In the genomic region with DNA sequence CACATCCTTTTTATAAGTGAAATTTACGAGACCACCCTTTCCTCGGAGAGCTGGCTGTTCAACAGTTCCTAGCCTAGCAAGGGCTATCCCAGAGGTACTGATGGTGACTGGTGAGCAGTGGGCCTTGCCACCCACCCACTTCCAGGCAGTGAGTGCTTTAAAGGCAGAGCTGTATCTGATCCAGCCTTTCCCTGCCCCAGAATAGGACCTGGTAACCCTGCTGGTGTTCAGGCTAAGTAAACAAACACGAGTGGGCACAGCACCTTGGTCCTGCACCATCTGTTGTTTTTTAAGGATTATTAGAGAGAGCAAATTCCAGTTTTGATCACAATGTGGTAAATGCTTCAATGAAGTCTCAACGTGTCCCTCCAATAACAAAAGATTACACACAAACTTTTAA, we compare ENCODE assay signal across 2 cellular contexts.
TF ChIP-seq lines count a peak whose summit lies in the region.

No MANE protein-coding gene starts in this region.

TF ChIP-seq in liver, 16 proteins besides CTCF, POLR2A, EP300 and RAD21 (continued from another document):
- TF ChIP-seq, protein P1, sequence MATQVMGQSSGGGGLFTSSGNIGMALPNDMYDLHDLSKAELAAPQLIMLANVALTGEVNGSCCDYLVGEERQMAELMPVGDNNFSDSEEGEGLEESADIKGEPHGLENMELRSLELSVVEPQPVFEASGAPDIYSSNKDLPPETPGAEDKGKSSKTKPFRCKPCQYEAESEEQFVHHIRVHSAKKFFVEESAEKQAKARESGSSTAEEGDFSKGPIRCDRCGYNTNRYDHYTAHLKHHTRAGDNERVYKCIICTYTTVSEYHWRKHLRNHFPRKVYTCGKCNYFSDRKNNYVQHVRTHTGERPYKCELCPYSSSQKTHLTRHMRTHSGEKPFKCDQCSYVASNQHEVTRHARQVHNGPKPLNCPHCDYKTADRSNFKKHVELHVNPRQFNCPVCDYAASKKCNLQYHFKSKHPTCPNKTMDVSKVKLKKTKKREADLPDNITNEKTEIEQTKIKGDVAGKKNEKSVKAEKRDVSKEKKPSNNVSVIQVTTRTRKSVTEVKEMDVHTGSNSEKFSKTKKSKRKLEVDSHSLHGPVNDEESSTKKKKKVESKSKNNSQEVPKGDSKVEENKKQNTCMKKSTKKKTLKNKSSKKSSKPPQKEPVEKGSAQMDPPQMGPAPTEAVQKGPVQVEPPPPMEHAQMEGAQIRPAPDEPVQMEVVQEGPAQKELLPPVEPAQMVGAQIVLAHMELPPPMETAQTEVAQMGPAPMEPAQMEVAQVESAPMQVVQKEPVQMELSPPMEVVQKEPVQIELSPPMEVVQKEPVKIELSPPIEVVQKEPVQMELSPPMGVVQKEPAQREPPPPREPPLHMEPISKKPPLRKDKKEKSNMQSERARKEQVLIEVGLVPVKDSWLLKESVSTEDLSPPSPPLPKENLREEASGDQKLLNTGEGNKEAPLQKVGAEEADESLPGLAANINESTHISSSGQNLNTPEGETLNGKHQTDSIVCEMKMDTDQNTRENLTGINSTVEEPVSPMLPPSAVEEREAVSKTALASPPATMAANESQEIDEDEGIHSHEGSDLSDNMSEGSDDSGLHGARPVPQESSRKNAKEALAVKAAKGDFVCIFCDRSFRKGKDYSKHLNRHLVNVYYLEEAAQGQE (IDR thresholded peaks at IDR 0.05), result no peak

TF ChIP-seq in HepG2, 621 proteins besides CTCF, POLR2A, EP300 and RAD21 (continued from another document):
- TF ChIP-seq, protein P2, sequence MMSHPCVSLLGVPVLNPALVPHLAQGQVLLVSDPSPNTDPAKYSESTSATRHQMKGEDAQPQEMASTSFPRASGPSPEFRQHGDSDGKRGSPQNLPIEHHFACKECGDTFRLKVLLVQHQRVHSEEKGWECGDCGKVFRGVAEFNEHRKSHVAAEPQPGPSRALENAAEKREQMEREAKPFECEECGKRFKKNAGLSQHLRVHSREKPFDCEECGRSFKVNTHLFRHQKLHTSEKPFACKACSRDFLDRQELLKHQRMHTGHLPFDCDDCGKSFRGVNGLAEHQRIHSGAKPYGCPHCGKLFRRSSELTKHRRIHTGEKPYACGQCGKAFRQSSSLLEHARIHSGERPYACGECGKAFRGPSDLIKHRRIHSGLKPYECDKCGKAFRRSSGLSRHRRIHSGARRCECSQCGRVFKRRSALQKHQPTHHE (CRISPR knock-in tag; IDR thresholded peaks at IDR 0.05; ENCODE audit: borderline replicate concordance), result no peak
- TF ChIP-seq, protein P3, sequence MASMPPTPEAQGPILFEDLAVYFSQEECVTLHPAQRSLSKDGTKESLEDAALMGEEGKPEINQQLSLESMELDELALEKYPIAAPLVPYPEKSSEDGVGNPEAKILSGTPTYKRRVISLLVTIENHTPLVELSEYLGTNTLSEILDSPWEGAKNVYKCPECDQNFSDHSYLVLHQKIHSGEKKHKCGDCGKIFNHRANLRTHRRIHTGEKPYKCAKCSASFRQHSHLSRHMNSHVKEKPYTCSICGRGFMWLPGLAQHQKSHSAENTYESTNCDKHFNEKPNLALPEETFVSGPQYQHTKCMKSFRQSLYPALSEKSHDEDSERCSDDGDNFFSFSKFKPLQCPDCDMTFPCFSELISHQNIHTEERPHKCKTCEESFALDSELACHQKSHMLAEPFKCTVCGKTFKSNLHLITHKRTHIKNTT (CRISPR knock-in tag; IDR thresholded peaks at IDR 0.05), result no peak
- no peak for TF ChIP-seq ZNF317 (CRISPR knock-in tag; IDR thresholded peaks at IDR 0.05)
- TF ChIP-seq, protein P4, sequence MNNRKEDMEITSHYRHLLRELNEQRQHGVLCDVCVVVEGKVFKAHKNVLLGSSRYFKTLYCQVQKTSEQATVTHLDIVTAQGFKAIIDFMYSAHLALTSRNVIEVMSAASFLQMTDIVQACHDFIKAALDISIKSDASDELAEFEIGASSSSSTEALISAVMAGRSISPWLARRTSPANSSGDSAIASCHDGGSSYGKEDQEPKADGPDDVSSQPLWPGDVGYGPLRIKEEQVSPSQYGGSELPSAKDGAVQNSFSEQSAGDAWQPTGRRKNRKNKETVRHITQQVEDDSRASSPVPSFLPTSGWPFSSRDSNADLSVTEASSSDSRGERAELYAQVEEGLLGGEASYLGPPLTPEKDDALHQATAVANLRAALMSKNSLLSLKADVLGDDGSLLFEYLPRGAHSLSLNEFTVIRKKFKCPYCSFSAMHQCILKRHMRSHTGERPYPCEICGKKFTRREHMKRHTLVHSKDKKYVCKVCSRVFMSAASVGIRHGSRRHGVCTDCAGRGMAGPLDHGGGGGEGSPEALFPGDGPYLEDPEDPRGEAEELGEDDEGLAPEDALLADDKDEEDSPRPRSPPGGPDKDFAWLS (CRISPR knock-in tag; IDR thresholded peaks at IDR 0.05; ENCODE audit: borderline replicate concordance), result no peak
- TF ChIP-seq ZNF207 (IDR thresholded peaks at IDR 0.05; ENCODE audit: borderline replicate concordance), result no peak
- TF ChIP-seq, protein P5, sequence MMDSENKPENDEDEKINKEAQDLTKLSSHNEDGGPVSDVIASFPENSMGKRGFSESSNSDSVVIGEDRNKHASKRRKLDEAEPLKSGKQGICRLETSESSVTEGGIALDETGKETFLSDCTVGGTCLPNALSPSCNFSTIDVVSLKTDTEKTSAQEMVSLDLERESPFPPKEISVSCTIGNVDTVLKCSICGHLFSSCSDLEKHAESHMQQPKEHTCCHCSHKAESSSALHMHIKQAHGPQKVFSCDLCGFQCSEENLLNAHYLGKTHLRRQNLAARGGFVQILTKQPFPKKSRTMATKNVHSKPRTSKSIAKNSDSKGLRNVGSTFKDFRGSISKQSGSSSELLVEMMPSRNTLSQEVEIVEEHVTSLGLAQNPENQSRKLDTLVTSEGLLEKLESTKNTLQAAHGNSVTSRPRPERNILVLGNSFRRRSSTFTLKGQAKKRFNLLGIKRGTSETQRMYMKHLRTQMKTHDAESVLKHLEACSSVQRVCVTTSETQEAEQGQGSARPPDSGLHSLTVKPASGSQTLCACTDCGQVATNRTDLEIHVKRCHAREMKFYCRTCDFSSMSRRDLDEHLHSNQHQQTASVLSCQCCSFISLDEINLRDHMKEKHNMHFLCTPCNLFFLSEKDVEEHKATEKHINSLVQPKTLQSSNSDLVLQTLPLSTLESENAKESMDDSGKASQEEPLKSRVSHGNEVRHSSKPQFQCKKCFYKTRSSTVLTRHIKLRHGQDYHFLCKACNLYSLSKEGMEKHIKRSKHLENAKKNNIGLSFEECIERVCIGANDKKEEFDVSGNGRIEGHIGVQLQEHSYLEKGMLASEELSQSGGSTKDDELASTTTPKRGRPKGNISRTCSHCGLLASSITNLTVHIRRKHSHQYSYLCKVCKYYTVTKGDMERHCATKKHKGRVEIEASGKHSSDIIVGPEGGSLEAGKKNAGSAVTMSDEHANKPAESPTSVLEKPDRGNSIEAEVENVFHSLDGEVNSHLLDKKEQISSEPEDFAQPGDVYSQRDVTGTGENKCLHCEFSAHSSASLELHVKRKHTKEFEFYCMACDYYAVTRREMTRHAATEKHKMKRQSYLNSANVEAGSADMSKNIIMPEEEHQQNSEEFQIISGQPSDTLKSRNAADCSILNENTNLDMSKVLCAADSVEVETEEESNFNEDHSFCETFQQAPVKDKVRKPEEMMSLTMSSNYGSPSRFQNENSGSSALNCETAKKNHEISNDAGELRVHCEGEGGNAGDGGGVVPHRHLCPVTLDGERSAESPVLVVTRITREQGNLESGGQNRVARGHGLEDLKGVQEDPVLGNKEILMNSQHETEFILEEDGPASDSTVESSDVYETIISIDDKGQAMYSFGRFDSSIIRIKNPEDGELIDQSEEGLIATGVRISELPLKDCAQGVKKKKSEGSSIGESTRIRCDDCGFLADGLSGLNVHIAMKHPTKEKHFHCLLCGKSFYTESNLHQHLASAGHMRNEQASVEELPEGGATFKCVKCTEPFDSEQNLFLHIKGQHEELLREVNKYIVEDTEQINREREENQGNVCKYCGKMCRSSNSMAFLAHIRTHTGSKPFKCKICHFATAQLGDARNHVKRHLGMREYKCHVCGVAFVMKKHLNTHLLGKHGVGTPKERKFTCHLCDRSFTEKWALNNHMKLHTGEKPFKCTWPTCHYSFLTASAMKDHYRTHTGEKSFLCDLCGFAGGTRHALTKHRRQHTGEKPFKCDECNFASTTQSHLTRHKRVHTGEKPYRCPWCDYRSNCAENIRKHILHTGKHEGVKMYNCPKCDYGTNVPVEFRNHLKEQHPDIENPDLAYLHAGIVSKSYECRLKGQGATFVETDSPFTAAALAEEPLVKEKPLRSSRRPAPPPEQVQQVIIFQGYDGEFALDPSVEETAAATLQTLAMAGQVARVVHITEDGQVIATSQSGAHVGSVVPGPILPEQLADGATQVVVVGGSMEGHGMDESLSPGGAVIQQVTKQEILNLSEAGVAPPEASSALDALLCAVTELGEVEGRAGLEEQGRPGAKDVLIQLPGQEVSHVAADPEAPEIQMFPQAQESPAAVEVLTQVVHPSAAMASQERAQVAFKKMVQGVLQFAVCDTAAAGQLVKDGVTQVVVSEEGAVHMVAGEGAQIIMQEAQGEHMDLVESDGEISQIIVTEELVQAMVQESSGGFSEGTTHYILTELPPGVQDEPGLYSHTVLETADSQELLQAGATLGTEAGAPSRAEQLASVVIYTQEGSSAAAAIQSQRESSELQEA (CRISPR knock-in tag; IDR thresholded peaks at IDR 0.05; ENCODE audit: not compliant biosample characterization), result no peak
- TF ChIP-seq ZNF556 (CRISPR knock-in tag; IDR thresholded peaks at IDR 0.05; ENCODE audit: borderline replicate concordance), result no peak
- no peak for TF ChIP-seq ZSCAN29 (CRISPR knock-in tag; conservative IDR thresholded peaks at IDR 0.05)
